1 cellular context compared by ENCODE assay signal in genomic region chr10:102461187-102462054, GRCh38.
TF ChIP-seq lines count a peak whose summit lies in the region.

No MANE protein-coding gene starts in this region.

TF ChIP-seq in HepG2, 621 proteins besides CTCF, POLR2A, EP300 and RAD21 (continued from another document):
- TF ChIP-seq HIVEP1 (CRISPR knock-in tag; IDR thresholded peaks at IDR 0.05) (peak; percentile 98), ZNF343 (CRISPR knock-in tag; IDR thresholded peaks at IDR 0.05) (peak; percentile 86), ZBTB14 (CRISPR knock-in tag; IDR thresholded peaks at IDR 0.05) (peak; percentile 77), THAP9 (CRISPR knock-in tag; IDR thresholded peaks at IDR 0.05; ENCODE audit: borderline replicate concordance) (peak; percentile 81; the same call in 1 of the 2 replicates), PITX1 (CRISPR knock-in tag; IDR thresholded peaks at IDR 0.05) (peak; percentile 49), YY1 (IDR thresholded peaks at IDR 0.05; ENCODE audit: insufficient read depth, insufficient replicate concordance, low read depth, low read length) (peak; percentile 100), ZBTB38 (CRISPR knock-in tag; IDR thresholded peaks at IDR 0.05) (0 out of 2 replicates have a peak, but pooled peaks have one; percentile 32), HINFP (CRISPR knock-in tag; IDR thresholded peaks at IDR 0.05; ENCODE audit: low read depth) (no peak; the same call in 1 of the 2 replicates), ZXDC (CRISPR knock-in tag; IDR thresholded peaks at IDR 0.05) (no peak), PRDM10 (CRISPR knock-in tag; IDR thresholded peaks at IDR 0.05; ENCODE audit: low read depth) (peak; percentile 19; the same call in 1 of the 2 replicates), RXRB (CRISPR knock-in tag; IDR thresholded peaks at IDR 0.05; ENCODE audit: borderline replicate concordance) (0 out of 2 replicates have a peak, but pooled peaks have one; percentile 23), PHF21A (CRISPR knock-in tag; IDR thresholded peaks at IDR 0.05) (peak; percentile 59; the same call in 1 of the 2 replicates), ZNF766 (CRISPR knock-in tag; IDR thresholded peaks at IDR 0.05; ENCODE audit: borderline replicate concordance) (no peak), ZNF251 (CRISPR knock-in tag; IDR thresholded peaks at IDR 0.05) (no peak), FOXA3 (CRISPR knock-in tag; IDR thresholded peaks at IDR 0.05) (no peak; the same call in 1 of the 2 replicates), ZNF746 (CRISPR knock-in tag; IDR thresholded peaks at IDR 0.05) (0 out of 2 replicates have a peak, but pooled peaks have one; percentile 30)
